10 cellular contexts compared by ENCODE assay signal in the genomic region with DNA sequence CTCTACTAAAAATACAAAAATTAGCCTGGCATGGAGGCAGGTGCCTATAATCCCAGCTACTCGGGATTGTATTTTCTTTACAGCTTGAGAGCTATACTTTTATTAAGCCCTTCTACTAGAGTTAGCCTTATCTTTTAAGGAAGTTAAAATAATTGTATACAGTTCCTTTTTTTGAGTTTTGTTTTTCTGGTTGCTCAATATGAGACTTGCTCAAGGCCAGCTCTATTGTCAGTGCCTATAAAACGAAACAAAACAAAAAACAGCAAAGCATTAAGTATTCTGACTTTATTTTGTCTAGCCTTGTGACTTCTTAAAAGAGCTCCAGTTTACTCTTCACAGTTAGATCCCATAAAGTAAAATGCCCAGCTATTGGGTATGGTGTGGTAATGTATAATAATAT. TPM values are rescaled to one million over a fixed set of nuclear protein-coding genes. Genes with fewer than 3 reads are reported as not detected.
A peak's percentile ranks its signal among the peaks of the same experiment; 100 is the strongest.
DNase-seq lines count a peak whose midpoint lies in the region; ATAC-seq and TF ChIP-seq lines count a peak whose summit lies in the region.
"Had no signal": no experiment of that assay in that cellular context is flagged by ENCODE, and none has a peak within 500 bp of the region (broad histone marks: within the 10 kb centered on the region; RNA-seq: fewer than 3 reads in every experiment).

No MANE protein-coding gene starts in this region.

- H3K9me3 ChIP-seq in BLaER1 treated with 17β-estradiol and CSF1 and Interleukin-3, amounts not matched to agents 10 nM and 100 nM (replicated peaks in 1 of 11), result peaks cover 0 to 15% (median 9%) of the 10 kb centered on the region in 11 experiments; a peak in 14 of 22 replicates

- ATAC-seq in GM21381 (IDR thresholded peaks at IDR 0.05; ENCODE audit: unreplicated experiment) (peak; percentile 76), HG03457 (IDR thresholded peaks at IDR 0.05; ENCODE audit: unreplicated experiment) (peak; percentile 64), esophagus mucosa (peak; percentile 38), HG03097 (IDR thresholded peaks at IDR 0.05; ENCODE audit: low FRiP score, unreplicated experiment) (no peak)
- no peak for ATAC-seq in activated T-cell treated with anti-CD3 and anti-CD28 coated beads, Interleukin-2, amount 50 U/mL, for 4 hours

- H3K27me3 Mint-ChIP-seq in activated T-cell treated with anti-CD3 and anti-CD28 coated beads, Interleukin-2, amount 50 U/mL, for 4 hours (ENCODE audit: low read depth), result no peaks in the 10 kb centered on the region

- peak overlapping the region in 10 of 11 experiments; percentile 5 to 92 (median 84); a peak in 19 of 22 replicates for H3K27ac ChIP-seq in BLaER1 treated with 17β-estradiol and CSF1 and Interleukin-3, amounts not matched to agents 10 nM and 100 nM

- H3K9me3 Mint-ChIP-seq in activated T-cell treated with anti-CD3 and anti-CD28 coated beads, Interleukin-2, amount 50 U/mL, for 4 hours, result no peaks in the 10 kb centered on the region
- H3K9me3 Mint-ChIP-seq: neural crest cell had no signal

- peaks cover 0 to 80% (median 35%) of the 10 kb centered on the region in 10 experiments; a peak in 17 of 20 replicates for H3K4me1 ChIP-seq in BLaER1 treated with 17β-estradiol and CSF1 and Interleukin-3, amounts not matched to agents 10 nM and 100 nM

- H3K9ac ChIP-seq in BLaER1 treated with 17β-estradiol and CSF1 and Interleukin-3, amounts not matched to agents 10 nM and 100 nM, result peak overlapping the region in 8 of 11 experiments; percentile 50 to 76 (median 72); a peak in 14 of 22 replicates

- peaks cover 0 to 42% (median 26%) of the 10 kb centered on the region in 11 experiments; a peak in 20 of 22 replicates for H3K36me3 ChIP-seq in BLaER1 treated with 17β-estradiol and CSF1 and Interleukin-3, amounts not matched to agents 10 nM and 100 nM

- peak overlapping the region in 8 of 11 experiments; percentile 34 to 94 (median 72); a peak in 16 of 22 replicates for H3K4me2 ChIP-seq in BLaER1 treated with 17β-estradiol and CSF1 and Interleukin-3, amounts not matched to agents 10 nM and 100 nM

- H3K4me3 Mint-ChIP-seq in activated T-cell treated with anti-CD3 and anti-CD28 coated beads, Interleukin-2, amount 50 U/mL, for 4 hours, result no peak overlapping the region
- H3K4me3 Mint-ChIP-seq: neural crest cell had no signal

- peaks cover 22% of the 10 kb centered on the region for H3K4me1 Mint-ChIP-seq in activated T-cell treated with anti-CD3 and anti-CD28 coated beads, Interleukin-2, amount 50 U/mL, for 4 hours (ENCODE audit: low read depth)

- peaks cover 19% of the 10 kb centered on the region for H3K36me3 Mint-ChIP-seq in activated T-cell treated with anti-CD3 and anti-CD28 coated beads, Interleukin-2, amount 50 U/mL, for 4 hours (ENCODE audit: insufficient read depth)

- peaks cover 0 to 60% (median 7%) of the 10 kb centered on the region in 11 experiments; a peak in 9 of 22 replicates for H4K20me1 ChIP-seq in BLaER1 treated with 17β-estradiol and CSF1 and Interleukin-3, amounts not matched to agents 10 nM and 100 nM

- no peaks in the 10 kb centered on the region for H3K27me3 ChIP-seq in BLaER1 treated with 17β-estradiol and CSF1 and Interleukin-3, amounts not matched to agents 10 nM and 100 nM

- TF ChIP-seq POLR2A in erythroblast (IDR thresholded peaks at IDR 0.05; ENCODE audit: low read length), result no peak

- DNase-seq in activated T-cell treated with anti-CD3 and anti-CD28 coated beads, Interleukin-2, amount 50 U/mL, for 4 hours, result no peak
- DNase-seq in NCI-H510A (lab: John Stamatoyannopoulos, UW) (no peak), erythroblast (lab: John Stamatoyannopoulos, UW) (no peak)
- DNase-seq: cortex of kidney had no signal

- peak overlapping the region in 4 of 10 experiments; percentile 1 to 44 (median 21); a peak in 5 of 20 replicates for H3K4me3 ChIP-seq in BLaER1 treated with 17β-estradiol and CSF1 and Interleukin-3, amounts not matched to agents 10 nM and 100 nM

RNA-seq across cellular contexts. Expression of a gene that starts 17.2 kb away (rescaled TPM):
- 34.5 TPM for total RNA-seq in esophagus mucosa
- total RNA-seq in activated T-cell treated with anti-CD3 and anti-CD28 coated beads, Interleukin-2, amount 50 U/mL, for 4 hours, result 10 to 100 TPM; 10.9 to 12.8 (median 11.7) TPM

Comparison
In these comparisons a context has a peak if more than half of its experiments do, and no peak if none do; other contexts are left out.
1. ATAC-seq: peak in GM21381 (single experiment), HG03457 (single experiment) and esophagus mucosa (single experiment); none in activated T-cell treated with anti-CD3 and anti-CD28 coated beads, Interleukin-2, amount 50 U/mL, for 4 hours (0 of 2) and HG03097 (single experiment).